1 cellular context compared by ENCODE assay signal in the genomic region with DNA sequence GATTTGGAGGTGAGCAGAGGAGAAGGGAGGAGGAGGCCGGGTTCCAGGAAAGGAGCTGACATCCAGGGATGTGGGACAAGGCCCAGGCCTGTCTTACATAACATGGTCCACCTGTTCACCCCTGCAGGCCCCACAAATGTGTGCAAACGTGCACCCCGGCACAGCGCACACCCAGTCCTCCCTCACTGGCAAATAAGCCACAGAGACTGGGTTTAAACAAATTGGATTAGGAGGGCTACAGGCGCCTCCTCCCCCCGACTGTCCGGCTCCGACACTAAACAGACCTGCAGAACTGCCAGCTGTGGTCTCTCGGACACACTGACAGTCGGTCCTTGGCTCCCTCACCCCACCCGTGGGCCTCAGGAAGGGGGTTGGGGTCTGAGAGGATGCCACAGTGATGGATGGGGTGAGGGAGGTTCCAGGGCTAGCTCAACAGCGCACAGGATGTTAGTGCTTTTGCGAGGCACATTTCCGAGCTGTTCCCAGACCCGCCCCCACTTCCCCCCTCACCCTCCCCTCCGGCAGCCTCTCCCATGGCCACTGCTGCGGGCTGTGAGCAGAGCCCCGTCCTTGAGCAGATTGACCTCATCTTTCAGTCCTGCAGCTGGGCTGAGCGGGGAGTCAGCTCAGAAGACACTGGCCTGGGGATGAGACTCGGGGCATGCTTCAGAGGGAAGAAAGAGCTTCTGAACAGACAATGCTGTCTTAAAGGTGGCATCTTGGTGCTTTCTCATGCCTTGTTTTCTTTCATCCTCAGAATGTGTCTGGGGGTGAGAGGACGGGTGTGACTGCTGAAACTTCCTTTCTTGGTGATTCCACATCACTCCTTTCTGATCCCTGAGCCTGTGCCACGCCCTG.
TF ChIP-seq lines count a peak whose summit lies in the region.

No MANE protein-coding gene starts in this region.

TF ChIP-seq in H1, 55 proteins besides CTCF, POLR2A, EP300 and RAD21:
- TF ChIP-seq BCL11A (IDR thresholded peaks at IDR 0.05; ENCODE audit: low read depth in 2 of 2, low read length in 2 of 2) = no peak
- TF ChIP-seq GTF2F1 (IDR thresholded peaks at IDR 0.05; ENCODE audit: borderline replicate concordance, low read depth, low read length) = no peak
- no peak for TF ChIP-seq TEAD4 (IDR thresholded peaks at IDR 0.05; ENCODE audit: low read depth, low read length)
- TF ChIP-seq HDAC2 (IDR thresholded peaks at IDR 0.05; ENCODE audit: borderline replicate concordance in 1 of 2, low read depth in 2 of 2, low read length in 2 of 2) = no peak
- no peak for TF ChIP-seq TAF7 (optimal IDR thresholded peaks at IDR 0.05; ENCODE audit: borderline replicate concordance, low read depth, low read length)
- no peak for TF ChIP-seq NRF1 (IDR thresholded peaks at IDR 0.05; ENCODE audit: low read depth, low read length)
- TF ChIP-seq CHD1 (IDR thresholded peaks at IDR 0.05; ENCODE audit: low read depth, low read length) = no peak
- no peak for TF ChIP-seq NANOG (IDR thresholded peaks at IDR 0.05; ENCODE audit: insufficient read depth, low read depth, low read length, poor library complexity, severe bottlenecking)
- TF ChIP-seq POLR2AphosphoS5 (IDR thresholded peaks at IDR 0.05; ENCODE audit: low read depth, low read length) = no peak
- no peak for TF ChIP-seq SRF (IDR thresholded peaks at IDR 0.05; ENCODE audit: low read depth, low read length)
- no peak for TF ChIP-seq MAFK (IDR thresholded peaks at IDR 0.05; ENCODE audit: low read depth, low read length)
- no peak for TF ChIP-seq CEBPB (IDR thresholded peaks at IDR 0.05; ENCODE audit: low read depth, low read length)
TF ChIP-seq in H1: peak in this region for 0.
